31 cellular contexts compared by ENCODE assay signal in genomic region chr2:133484106-133484505, GRCh38.
DNase-seq lines count a peak whose midpoint lies in the region; ATAC-seq and TF ChIP-seq lines count a peak whose summit lies in the region.
"Had no signal": no experiment of that assay in that cellular context is flagged by ENCODE, and none has a peak within 500 bp of the region (broad histone marks: within the 10 kb centered on the region; RNA-seq: fewer than 3 reads in every experiment).

No MANE protein-coding gene starts in this region.

- no peaks in the 10 kb centered on the region; the same call in 1 of the 2 replicates for H3K9me3 Mint-ChIP-seq in HFFc6
- no peaks in the 10 kb centered on the region for H3K9me3 Mint-ChIP-seq in nephron
- no peaks in the 10 kb centered on the region for H3K9me3 Mint-ChIP-seq in activated CD8-positive, alpha-beta T cell treated with anti-CD3 and anti-CD28 coated beads, Interleukin-2, amount 10 ng/mL, durations not matched to agents 7 days and 5 days (ENCODE audit: insufficient read depth)
- H3K9me3 Mint-ChIP-seq: T-helper 2 cell treated with Interferon-gamma antibody and Interleukin-4, amounts not matched to agents 5 μg/mL and 100 μg/mL, for 36 hours had no signal

- DNase-seq in SK-N-SH (no peak), HFFc6 (peak; percentile 55), fibroblast of gingiva (ENCODE audit: low read depth) (peak; percentile 7), D341Med (ENCODE audit: low spot score) (no peak), G401 (ENCODE audit: low spot score) (no peak)
- DNase-seq in activated CD8-positive, alpha-beta T cell treated with anti-CD3 and anti-CD28 coated beads, Interleukin-2, amount 10 ng/mL, durations not matched to agents 7 days and 5 days: no peak
- DNase-seq: activated CD4-positive, alpha-beta T cell treated with anti-CD3 and anti-CD28 coated beads for 48 hours; activated naive CD4-positive, alpha-beta T cell treated with anti-CD3 and anti-CD28 coated beads for 36 hours; activated T-cell treated with anti-CD3 and anti-CD28 coated beads, Interleukin-2, amount 50 U/mL, for 72 hours; amygdala; Caco-2; effector memory CD8-positive, alpha-beta T cell; left cardiac atrium; mesendoderm; naive B cell; NCI-H1694 treated with DMSO at 0.1 percent for 48 hours; NCI-H2171; NCI-H526; nucleus accumbens; upper lobe of right lung had no signal

- no peak for TF ChIP-seq EP300 in SK-N-SH (IDR thresholded peaks at IDR 0.05; ENCODE audit: borderline replicate concordance in 1 of 2, low read depth in 1 of 2, low read length in 1 of 2)

- no peak overlapping the region for H3K9ac ChIP-seq in SK-N-SH
- H3K9ac ChIP-seq: BLaER1 treated with 17β-estradiol and CSF1 and Interleukin-3, amounts not matched to agents 10 nM and 100 nM; KMS-11 had no signal

- H3K9me3 ChIP-seq in SK-N-SH: no peaks in the 10 kb centered on the region
- H3K9me3 ChIP-seq: BLaER1 treated with 17β-estradiol and CSF1 and Interleukin-3, amounts not matched to agents 10 nM and 100 nM; Caco-2; upper lobe of right lung had no signal

- H3K79me2 ChIP-seq in SK-N-SH (ENCODE audit: insufficient read depth): no peaks in the 10 kb centered on the region

- no peak for TF ChIP-seq CTCF in SK-N-SH (IDR thresholded peaks at IDR 0.05)
- 0 out of 2 replicates have a peak, but pooled peaks have one; percentile 14 for TF ChIP-seq CTCF in HFFc6 (IDR thresholded peaks at IDR 0.05)
- no peak for TF ChIP-seq CTCF in nephron (IDR thresholded peaks at IDR 0.05; ENCODE audit: unreplicated experiment in 3 of 3)

- no peak for TF ChIP-seq RAD21 in SK-N-SH (IDR thresholded peaks at IDR 0.05; ENCODE audit: low read length)

- in situ Hi-C loops in G401 (cut with HindIII; ENCODE audit: low sequenced_read_pairs): no loop called here

- H3K4me1 Mint-ChIP-seq in HFFc6 (ENCODE audit: low read depth) (peaks cover 14% of the 10 kb centered on the region; the same call in 1 of the 2 replicates), nephron (peaks cover 44% of the 10 kb centered on the region)
- no peaks in the 10 kb centered on the region for H3K4me1 Mint-ChIP-seq in activated CD8-positive, alpha-beta T cell treated with anti-CD3 and anti-CD28 coated beads, Interleukin-2, amount 10 ng/mL, durations not matched to agents 7 days and 5 days (ENCODE audit: low read depth)
- H3K4me1 Mint-ChIP-seq: naive B cell had no signal

- H4K20me1 ChIP-seq in SK-N-SH (ENCODE audit: insufficient read depth): no peaks in the 10 kb centered on the region
- H4K20me1 ChIP-seq: BLaER1 treated with 17β-estradiol and CSF1 and Interleukin-3, amounts not matched to agents 10 nM and 100 nM had no signal

- H3K27ac ChIP-seq in SK-N-SH (ENCODE audit: low read depth in 2 of 2, low read length in 1 of 2): no peak overlapping the region
- H3K27ac ChIP-seq: 22Rv1; BLaER1 treated with 17β-estradiol and CSF1 and Interleukin-3, amounts not matched to agents 10 nM and 100 nM; coronary artery; KMS-11; RWPE1; skin epidermis; upper lobe of right lung; VCaP had no signal

- POLR2A ChIA-PET in SK-N-SH (lab: Yijun Ruan, JAX): no interaction called here
- POLR2A ChIA-PET in activated CD8-positive, alpha-beta T cell treated with anti-CD3 and anti-CD28 coated beads, Interleukin-2, amount 10 ng/mL, durations not matched to agents 7 days and 5 days (lab: Charles Lee): no interaction called here

- H3K4me2 ChIP-seq in SK-N-SH: no peak overlapping the region
- H3K4me2 ChIP-seq: BLaER1 treated with 17β-estradiol and CSF1 and Interleukin-3, amounts not matched to agents 10 nM and 100 nM; KMS-11 had no signal

- H3K4me3 Mint-ChIP-seq in HFFc6 (no peak overlapping the region), nephron (no peak overlapping the region)
- H3K4me3 Mint-ChIP-seq in activated CD8-positive, alpha-beta T cell treated with anti-CD3 and anti-CD28 coated beads, Interleukin-2, amount 10 ng/mL, durations not matched to agents 7 days and 5 days: no peak overlapping the region
- H3K4me3 Mint-ChIP-seq: activated naive CD4-positive, alpha-beta T cell treated with anti-CD3 and anti-CD28 coated beads for 36 hours; activated T-cell treated with anti-CD3 and anti-CD28 coated beads, Interleukin-2, amount 50 U/mL, for 72 hours; effector memory CD8-positive, alpha-beta T cell; naive B cell; T-helper 2 cell treated with Interferon-gamma antibody and Interleukin-4, amounts not matched to agents 5 μg/mL and 100 μg/mL, for 36 hours had no signal

- H3K36me3 Mint-ChIP-seq in HFFc6 (ENCODE audit: low read depth) (no peaks in the 10 kb centered on the region), nephron (ENCODE audit: low read depth) (no peaks in the 10 kb centered on the region)
- no peaks in the 10 kb centered on the region for H3K36me3 Mint-ChIP-seq in activated CD8-positive, alpha-beta T cell treated with anti-CD3 and anti-CD28 coated beads, Interleukin-2, amount 10 ng/mL, durations not matched to agents 7 days and 5 days (ENCODE audit: low read depth)
- H3K36me3 Mint-ChIP-seq: naive B cell had no signal

- H3K27ac Mint-ChIP-seq in HFFc6: peak overlapping the region; percentile 40; the same call in 1 of the 2 replicates
- peak overlapping the region in 2 of 3 experiments; percentile 42 to 44 for H3K27ac Mint-ChIP-seq in nephron
- H3K27ac Mint-ChIP-seq in activated CD8-positive, alpha-beta T cell treated with anti-CD3 and anti-CD28 coated beads, Interleukin-2, amount 10 ng/mL, durations not matched to agents 7 days and 5 days: no peak overlapping the region
- H3K27ac Mint-ChIP-seq: activated naive CD4-positive, alpha-beta T cell treated with anti-CD3 and anti-CD28 coated beads for 36 hours; activated T-cell treated with anti-CD3 and anti-CD28 coated beads, Interleukin-2, amount 50 U/mL, for 72 hours; effector memory CD8-positive, alpha-beta T cell; naive B cell; T-helper 2 cell treated with Interferon-gamma antibody and Interleukin-4, amounts not matched to agents 5 μg/mL and 100 μg/mL, for 36 hours had no signal

- H3K36me3 ChIP-seq in SK-N-SH (replicated peaks in 1 of 2; ENCODE audit: control insufficient read depth in 1 of 2, insufficient read depth in 2 of 2, low read length in 1 of 2): no peaks in the 10 kb centered on the region
- H3K36me3 ChIP-seq: BLaER1 treated with 17β-estradiol and CSF1 and Interleukin-3, amounts not matched to agents 10 nM and 100 nM; upper lobe of right lung had no signal

- H3K9me2 ChIP-seq in SK-N-SH: no peaks in the 10 kb centered on the region

- H2AFZ ChIP-seq in SK-N-SH (ENCODE audit: low read depth): no peak overlapping the region

- no peaks in the 10 kb centered on the region for H3K27me3 ChIP-seq in SK-N-SH (ENCODE audit: insufficient read depth)
- H3K27me3 ChIP-seq: BLaER1 treated with 17β-estradiol and CSF1 and Interleukin-3, amounts not matched to agents 10 nM and 100 nM; upper lobe of right lung had no signal

- 49% methylated on average over 3 of the region's 3 CpGs for WGBS in SK-N-SH (ENCODE audit: low lambda C conversion rate)

- no peak for ATAC-seq in SK-N-SH treated with all-trans-retinoic acid at 6 μM for 48 hours
- ATAC-seq in activated CD8-positive, alpha-beta T cell treated with anti-CD3 and anti-CD28 coated beads, Interleukin-2, amount 10 ng/mL, durations not matched to agents 7 days and 5 days: no peak
- ATAC-seq: activated T-cell treated with anti-CD3 and anti-CD28 coated beads, Interleukin-2, amount 50 U/mL, for 72 hours; effector memory CD8-positive, alpha-beta T cell; esophagus mucosa; upper lobe of right lung had no signal

- CTCF ChIA-PET in SK-N-SH (lab: Yijun Ruan, JAX): no interaction called here
- CTCF ChIA-PET in activated CD8-positive, alpha-beta T cell treated with anti-CD3 and anti-CD28 coated beads, Interleukin-2, amount 10 ng/mL, durations not matched to agents 7 days and 5 days (lab: Charles Lee): no interaction called here

- H3K4me1 ChIP-seq in SK-N-SH (ENCODE audit: control insufficient read depth in 1 of 2, insufficient read depth in 2 of 2, low read depth in 1 of 2, low read length in 1 of 2): no peaks in the 10 kb centered on the region; a peak in 1 of 4 replicates
- H3K4me1 ChIP-seq: Caco-2, upper lobe of right lung had no signal

- H3K4me3 ChIP-seq in SK-N-SH (ENCODE audit: low read depth in 2 of 2, low read length in 1 of 2): no peak overlapping the region
- H3K4me3 ChIP-seq: BLaER1 treated with 17β-estradiol and CSF1 and Interleukin-3, amounts not matched to agents 10 nM and 100 nM; coronary artery; skin epidermis; upper lobe of right lung had no signal

- no peaks in the 10 kb centered on the region for H3F3A ChIP-seq in SK-N-SH (replicated peaks; ENCODE audit: insufficient read depth)

- H3K27me3 Mint-ChIP-seq in HFFc6 (ENCODE audit: insufficient read depth) (peaks cover 14% of the 10 kb centered on the region), nephron (ENCODE audit: low read depth) (no peaks in the 10 kb centered on the region)
- H3K27me3 Mint-ChIP-seq in activated CD8-positive, alpha-beta T cell treated with anti-CD3 and anti-CD28 coated beads, Interleukin-2, amount 10 ng/mL, durations not matched to agents 7 days and 5 days (ENCODE audit: low read depth): no peaks in the 10 kb centered on the region
- H3K27me3 Mint-ChIP-seq: effector memory CD8-positive, alpha-beta T cell had no signal

TF ChIP-seq in SK-N-SH, 30 proteins besides CTCF, POLR2A, EP300 and RAD21 (continues in another document):
- no peak for TF ChIP-seq SMC3 (IDR thresholded peaks at IDR 0.05; ENCODE audit: low read depth, low read length)

TF ChIP-seq in SK-N-SH treated with all-trans-retinoic acid at 6 μM for 48 hours, 23 proteins besides CTCF, POLR2A, EP300 and RAD21 (continues in another document):
- TF ChIP-seq SNAI2 (CRISPR knock-in tag; IDR thresholded peaks at IDR 0.05): no peak
- no peak for TF ChIP-seq ZNF565 (CRISPR knock-in tag; conservative IDR thresholded peaks at IDR 0.05; ENCODE audit: low read depth)
- TF ChIP-seq POU6F1 (CRISPR knock-in tag; IDR thresholded peaks at IDR 0.05; ENCODE audit: borderline replicate concordance, low read depth): no peak
- no peak for TF ChIP-seq ARNTL (CRISPR knock-in tag; IDR thresholded peaks at IDR 0.05; ENCODE audit: borderline replicate concordance, low read depth)
- no peak for TF ChIP-seq PPARA (CRISPR knock-in tag; IDR thresholded peaks at IDR 0.05; ENCODE audit: borderline replicate concordance)
- no peak for TF ChIP-seq GLIS3 (CRISPR knock-in tag; IDR thresholded peaks at IDR 0.05)

Comparison
In these comparisons a context has a peak if more than half of its experiments do, and no peak if none do; other contexts are left out.
1. DNase-seq: peak in HFFc6 (single experiment) and fibroblast of gingiva (single experiment); none in SK-N-SH (single experiment), activated CD8-positive, alpha-beta T cell treated with anti-CD3 and anti-CD28 coated beads, Interleukin-2, amount 10 ng/mL, durations not matched to agents 7 days and 5 days (single experiment), D341Med (single experiment) and G401 (single experiment).